ENCODE assay signal across 18 cellular contexts in genomic region chr1:162197615-162198497, GRCh38.
A peak's percentile ranks its signal among the peaks of the same experiment; 100 is the strongest.
DNase-seq lines count a peak whose midpoint lies in the region; ATAC-seq and TF ChIP-seq lines count a peak whose summit lies in the region.
"Had no signal": no experiment of that assay in that cellular context is flagged by ENCODE, and none has a peak within 500 bp of the region (broad histone marks: within the 10 kb centered on the region; RNA-seq: fewer than 3 reads in every experiment).

No MANE protein-coding gene starts in this region.

- H3K27me3 ChIP-seq in Panc1 (ENCODE audit: control insufficient read depth, insufficient read depth, low read length), result no peaks in the 10 kb centered on the region
- no peaks in the 10 kb centered on the region for H3K27me3 ChIP-seq in iPS-15b (ENCODE audit: control insufficient read depth, insufficient read depth, low read length)

- ATAC-seq in Panc1, result peak; percentile 36; the same call in 1 of the 2 replicates
- ATAC-seq: activated CD4-positive, alpha-beta T cell treated with anti-CD3 and anti-CD28 coated beads for 36 hours; CD8-positive, alpha-beta T cell had no signal

- POLR2A ChIA-PET in Panc1 (lab: Charles Lee), result no interaction called here

- peaks cover 83% of the 10 kb centered on the region for H3K4me1 ChIP-seq in Panc1 (ENCODE audit: control insufficient read depth, insufficient read depth, low read length)
- H3K4me1 ChIP-seq in iPS-15b (ENCODE audit: control insufficient read depth, insufficient read depth, low read length), result peaks cover 21% of the 10 kb centered on the region

- CTCF ChIA-PET in Panc1 (lab: Charles Lee), result no interaction called here

- no TSS peak for BruUV-seq in Panc1 (replicated peaks; lab: Mats Ljungman, UMichigan)

- H3K9ac ChIP-seq in iPS-15b (ENCODE audit: low read depth, low read length), result peak overlapping the region; percentile 58

- TF ChIP-seq CTCF in Panc1 (IDR thresholded peaks at IDR 0.05) (no peak), retinal pigment epithelial cell (conservative IDR thresholded peaks at IDR 0.05; ENCODE audit: low read depth, low read length) (peak; percentile 27)

- DNase-seq in NCI-H82 (lab: John Stamatoyannopoulos, UW), result peak; percentile 35
- DNase-seq in NCI-H82 treated with DMSO at 0.1 percent for 48 hours (lab: John Stamatoyannopoulos, UW; ENCODE audit: unreplicated experiment), result no peak
- DNase-seq in Panc1 (ENCODE audit: low read depth, low spot score), result no peak
- DNase-seq in retinal pigment epithelial cell (ENCODE audit: low read depth), result no peak
- no peak for DNase-seq in pons (ENCODE audit: low spot score)
- DNase-seq in NCI-H510A treated with DMSO at 0.1 percent for 48 hours (lab: John Stamatoyannopoulos, UW), result no peak
- DNase-seq in retina, result no peak
- DNase-seq: activated CD4-positive, alpha-beta T cell treated with anti-CD3 and anti-CD28 coated beads for 36 hours; caudate nucleus; CD8-positive, alpha-beta T cell; immature natural killer cell; MM.1S; NCI-H2081 treated with DMSO at 0.1 percent for 48 hours; NCI-H748 treated with DMSO at 0.1 percent for 48 hours; SHP77; stimulated activated CD4-positive, alpha-beta T cell treated with anti-CD3 and anti-CD28 coated beads, Interleukin-12 subunit alpha, Interleukin-12 subunit beta, amount 100 ng/mL, for 4 hours; substantia nigra had no signal

- in situ Hi-C loops in Panc1 (cut with HindIII; ENCODE audit: low pct_unique_long_range_greater_than_20kb, low sequenced_read_pairs), result no loop called here

- peak overlapping the region; percentile 72 for H3K27ac ChIP-seq in Panc1 (ENCODE audit: low read length)

- H3K4me3 ChIP-seq in Panc1 (ENCODE audit: low read depth in 2 of 2, low read length in 2 of 2) (no peak overlapping the region), iPS-15b (ENCODE audit: low read depth, low read length) (peak overlapping the region; percentile 16), retinal pigment epithelial cell (ENCODE audit: low read length) (no peak overlapping the region)

- intact Hi-C loops in Panc1 (cut with micrococcal nuclease; ENCODE audit: unreplicated experiment), result loop anchor here (10.0 kb wide), 1 partner anchor 1973 kb away; no protein-coding TSS in a partner anchor

- H3K9me3 ChIP-seq in Panc1 (ENCODE audit: control insufficient read depth, insufficient read depth, low read depth, low read length), result no peaks in the 10 kb centered on the region
- no peaks in the 10 kb centered on the region for H3K9me3 ChIP-seq in iPS-15b (ENCODE audit: control insufficient read depth, insufficient read depth, low read length)

- no peaks in the 10 kb centered on the region for H3K36me3 ChIP-seq in Panc1 (ENCODE audit: control insufficient read depth, insufficient read depth, low read length)
- no peaks in the 10 kb centered on the region for H3K36me3 ChIP-seq in iPS-15b (ENCODE audit: control insufficient read depth, insufficient read depth, low read length)
